ENCODE assay signal across 32 cellular contexts in the genomic region with DNA sequence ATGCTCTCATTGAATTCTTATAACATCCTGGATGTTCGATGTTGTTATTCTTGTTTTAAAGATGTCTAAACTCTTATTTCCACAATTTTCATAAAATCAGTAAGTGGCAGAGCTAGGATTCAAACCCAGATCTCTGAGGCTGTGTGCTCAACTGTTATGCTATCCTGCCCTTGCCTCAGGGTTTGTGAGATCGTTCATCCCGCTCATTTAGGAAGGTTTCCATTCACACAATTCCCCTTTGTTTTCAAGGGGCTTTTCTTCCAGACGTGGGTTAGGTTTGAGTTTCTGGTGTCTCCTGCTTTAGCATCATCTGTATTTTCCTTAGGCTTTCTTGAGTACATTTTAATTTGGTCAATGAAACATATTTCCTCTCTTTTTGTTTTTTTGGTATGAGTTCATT.
"Had no signal": no experiment of that assay in that cellular context is flagged by ENCODE, and none has a peak within 500 bp of the region (broad histone marks: within the 10 kb centered on the region; RNA-seq: fewer than 3 reads in every experiment).

No MANE protein-coding gene starts in this region.

- H3K27ac Mint-ChIP-seq: immature natural killer cell; mesothelial cell of epicardium; natural killer cell treated with Interleukin-12 subunit alpha and Interleukin-12 subunit beta and Interleukin-15 and Interleukin-18, amount 100 ng/mL, for 72 hours; stimulated activated naive B cell treated with anti-CD40 and anti-IgM and Interleukin-4, amounts not matched to agents 10 μg/mL and 1 μg/mL and 100 μg/mL, for 72 hours had no signal

- H3K36me3 ChIP-seq: prostate gland had no signal

- H3K27me3 ChIP-seq: left lung, pancreas, stomach, testis, thyroid gland, transverse colon, upper lobe of left lung, vagina had no signal

- ATAC-seq: left colon; left lung; lower lobe of right lung; mucosa of descending colon; naive thymus-derived CD4-positive, alpha-beta T cell; natural killer cell treated with Interleukin-12 subunit alpha and Interleukin-12 subunit beta and Interleukin-15 and Interleukin-18, amount 100 ng/mL, for 72 hours; pancreas; right cardiac atrium; sciatic nerve; stimulated activated naive B cell treated with anti-CD40 and anti-IgM and Interleukin-4, amounts not matched to agents 10 μg/mL and 1 μg/mL and 100 μg/mL, for 72 hours; stimulated activated naive CD8-positive, alpha-beta T cell treated with anti-CD3 and anti-CD28 coated beads, Interleukin-15, Interleukin-2, amounts not matched to agents 100 U/mL and 50 U/mL, for 24 hours had no signal

- H3K9me3 ChIP-seq: left lung, lower lobe of right lung, mucosa of descending colon, pancreas, prostate gland, stomach, testis, thyroid gland, transverse colon, upper lobe of left lung, vagina had no signal

- H3K4me3 Mint-ChIP-seq: immature natural killer cell; mesothelial cell of epicardium; naive thymus-derived CD4-positive, alpha-beta T cell; natural killer cell treated with Interleukin-12 subunit alpha and Interleukin-12 subunit beta and Interleukin-15 and Interleukin-18, amount 100 ng/mL, for 72 hours; stimulated activated naive B cell treated with anti-CD40 and anti-IgM and Interleukin-4, amounts not matched to agents 10 μg/mL and 1 μg/mL and 100 μg/mL, for 72 hours had no signal

- H3K9me3 Mint-ChIP-seq: immature natural killer cell; mesothelial cell of epicardium; naive thymus-derived CD4-positive, alpha-beta T cell; natural killer cell treated with Interleukin-12 subunit alpha and Interleukin-12 subunit beta and Interleukin-15 and Interleukin-18, amount 100 ng/mL, for 72 hours; stimulated activated naive B cell treated with anti-CD40 and anti-IgM and Interleukin-4, amounts not matched to agents 10 μg/mL and 1 μg/mL and 100 μg/mL, for 72 hours had no signal

- H3K4me1 Mint-ChIP-seq: immature natural killer cell, mesothelial cell of epicardium had no signal

- H3K27me3 Mint-ChIP-seq: naive thymus-derived CD4-positive, alpha-beta T cell; natural killer cell treated with Interleukin-12 subunit alpha and Interleukin-12 subunit beta and Interleukin-15 and Interleukin-18, amount 100 ng/mL, for 72 hours; stimulated activated naive B cell treated with anti-CD40 and anti-IgM and Interleukin-4, amounts not matched to agents 10 μg/mL and 1 μg/mL and 100 μg/mL, for 72 hours had no signal

- H3K4me1 ChIP-seq: left lung, lower lobe of right lung, pancreas, prostate gland, stomach, testis, thyroid gland, transverse colon, upper lobe of left lung, vagina had no signal

- DNase-seq: immature natural killer cell; kidney; left colon; left lung; lower lobe of right lung; mammary epithelial cell; mesenchymal stem cell; mucosa of descending colon; naive thymus-derived CD4-positive, alpha-beta T cell; nucleus accumbens; pancreas; posterior cingulate gyrus; retina; right cardiac atrium; stimulated activated CD4-positive, alpha-beta T cell treated with anti-CD3 and anti-CD28 coated beads, Interleukin-12 subunit alpha, Interleukin-12 subunit beta, amount 100 ng/mL, for 4 hours; stimulated activated CD4-positive, alpha-beta T cell treated with anti-CD3 and anti-CD28 coated beads, Interleukin-15, amount 100 ng/mL, for 24 hours; stimulated activated CD4-positive, alpha-beta T cell treated with anti-CD3 and anti-CD28 coated beads, Interleukin-2, amount 100 ng/mL, for 24 hours; stimulated activated CD4-positive, alpha-beta T cell treated with anti-CD3 and anti-CD28 coated beads, Interleukin-4, amount 100 ng/mL, for 1 hour; stimulated activated naive B cell treated with anti-CD40 and anti-IgM and Interleukin-4, amounts not matched to agents 10 μg/mL and 1 μg/mL and 100 μg/mL, for 72 hours; stimulated activated naive CD8-positive, alpha-beta T cell treated with anti-CD3 and anti-CD28 coated beads, Interleukin-15, Interleukin-2, amounts not matched to agents 100 U/mL and 50 U/mL, for 24 hours; stomach; testis; thyroid gland; transverse colon; upper lobe of left lung had no signal

- H3K4me3 ChIP-seq: left lung, lower lobe of right lung, mucosa of descending colon, pancreas, prostate gland, skin epidermis, stomach, testis, thyroid gland, transverse colon, upper lobe of left lung, vagina had no signal

- H3K27ac ChIP-seq: left lung, lower lobe of right lung, pancreas, prostate gland, skin epidermis, stomach, testis, thyroid gland, transverse colon, upper lobe of left lung, vagina had no signal

- FAIRE-seq: islet of Langerhans, kidney, pancreas had no signal
